8 cellular contexts compared by ENCODE assay signal in the genomic region with DNA sequence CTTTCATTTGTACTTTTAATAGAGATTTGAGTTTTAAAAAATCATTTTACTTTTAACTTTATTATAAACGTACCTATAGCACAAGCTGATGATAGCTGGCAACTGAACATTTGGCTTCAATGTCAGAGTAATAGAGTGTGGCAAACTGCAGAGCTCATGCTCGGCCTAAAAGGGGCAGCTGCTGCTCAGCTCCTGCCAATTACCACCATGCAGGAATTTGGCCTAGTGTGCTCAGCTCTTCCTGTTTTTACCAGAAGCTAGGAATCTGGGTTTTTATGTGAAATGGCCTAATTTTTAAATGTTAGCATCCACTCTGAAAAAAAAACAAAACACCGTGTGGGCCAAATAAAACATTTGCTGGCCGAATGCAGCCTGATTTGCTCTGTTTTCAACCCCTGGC. TPM values are rescaled to one million over a fixed set of nuclear protein-coding genes. Genes with fewer than 3 reads are reported as not detected.
DNase-seq lines count a peak whose midpoint lies in the region; ATAC-seq and TF ChIP-seq lines count a peak whose summit lies in the region.

No MANE protein-coding gene starts in this region.

- no peak for TF ChIP-seq CTCF in epithelial cell of proximal tubule (conservative IDR thresholded peaks at IDR 0.05; ENCODE audit: low read depth, low read length)
- no peak for TF ChIP-seq CTCF in GM20000 (IDR thresholded peaks at IDR 0.05; ENCODE audit: extremely low read depth, missing control alignments)

- H3K27me3 ChIP-seq in SJCRH30: no peaks in the 10 kb centered on the region

- DNase-seq in NCI-H1092 treated with DMSO at 0.1 percent for 48 hours (lab: John Stamatoyannopoulos, UW) (peak; percentile 17), NCI-H1092 (lab: John Stamatoyannopoulos, UW) (no peak), SJCRH30 (peak; percentile 40 to 53), epithelial cell of proximal tubule (ENCODE audit: low read depth) (no peak), pulmonary artery endothelial cell (ENCODE audit: low read depth, low spot score) (peak; percentile 64), GM20000 (ENCODE audit: low spot score) (no peak), NCI-H1436 (lab: John Stamatoyannopoulos, UW) (no peak)

- no peaks in the 10 kb centered on the region for H3K9me3 ChIP-seq in SJCRH30 (replicated peaks)

- H3K4me1 ChIP-seq in SJCRH30: peaks cover 9% of the 10 kb centered on the region

- H3K27ac ChIP-seq in SJCRH30: peak overlapping the region; percentile 19; the same call in 1 of the 2 replicates

- H3K36me3 ChIP-seq in SJCRH30: peaks cover 9% of the 10 kb centered on the region; the same call in 1 of the 2 replicates

- no peak overlapping the region for H3K4me3 ChIP-seq in SJCRH30
- H3K4me3 ChIP-seq in epithelial cell of proximal tubule (ENCODE audit: low read depth, low read length): peak overlapping the region; percentile 86

- no peak for ATAC-seq in GM21737 (IDR thresholded peaks at IDR 0.05; ENCODE audit: unreplicated experiment)

RNA-seq across cellular contexts. Expression of gene IFT122, which starts 1.8 kb away (rescaled TPM):
- total RNA-seq in SJCRH30 (2014; rRNA removed; shearing (Covaris generic)): 15.7 and 18.1 TPM in 2 replicates
- 15.2 and 19.2 TPM in 2 replicates for total RNA-seq in epithelial cell of proximal tubule
- 22.0 and 26.7 TPM in 2 replicates for total RNA-seq in pulmonary artery endothelial cell

RNA-seq across cellular contexts. Expression of gene MBD4, which starts 2.0 kb away (rescaled TPM):
- total RNA-seq in SJCRH30 (2014; rRNA removed; shearing (Covaris generic)): 29.6 and 36.7 TPM in 2 replicates
- total RNA-seq in epithelial cell of proximal tubule: 25.2 and 25.7 TPM in 2 replicates
- 20.0 and 29.6 TPM in 2 replicates for total RNA-seq in pulmonary artery endothelial cell

RNA-seq across cellular contexts. Expression of gene EFCAB12, which starts 13.3 kb away (rescaled TPM):
- not detected in 2 replicates for total RNA-seq in SJCRH30 (2014; rRNA removed; shearing (Covaris generic))
- not detected in 2 replicates for total RNA-seq in epithelial cell of proximal tubule
- total RNA-seq in pulmonary artery endothelial cell: under 0.01 TPM in 1 of 2 replicates, not detected in the other

Comparison
In these comparisons a context has a peak if more than half of its experiments do, and no peak if none do; other contexts are left out.
1. DNase-seq: peak in NCI-H1092 treated with DMSO at 0.1 percent for 48 hours (single experiment), SJCRH30 (2 of 2) and pulmonary artery endothelial cell (single experiment); none in NCI-H1092 (single experiment), epithelial cell of proximal tubule (single experiment), GM20000 (single experiment) and NCI-H1436 (single experiment).